In the genomic region with DNA sequence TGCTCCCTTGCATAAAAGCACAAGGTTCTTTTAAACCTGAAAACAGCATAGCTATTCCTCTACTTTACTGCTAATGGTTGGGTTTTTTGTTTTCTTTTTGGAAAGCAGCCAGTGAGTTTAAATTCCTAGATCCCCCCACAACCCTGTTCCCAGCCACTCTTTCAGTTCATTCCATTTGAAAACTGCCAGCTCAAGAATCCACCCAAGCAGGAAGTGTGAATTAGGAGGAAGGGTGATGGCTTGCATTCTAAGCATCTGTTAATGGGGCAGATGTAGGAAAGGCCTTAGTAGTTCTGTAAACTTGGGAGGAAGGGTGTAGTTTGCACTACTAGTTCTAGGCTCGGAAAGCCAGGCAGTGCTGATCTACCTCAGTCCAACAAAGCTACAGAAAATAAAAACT, we compare ENCODE assay signal across 15 cellular contexts.
DNase-seq lines count a peak whose midpoint lies in the region; ATAC-seq and TF ChIP-seq lines count a peak whose summit lies in the region.
"Had no signal": no experiment of that assay in that cellular context is flagged by ENCODE, and none has a peak within 500 bp of the region (broad histone marks: within the 10 kb centered on the region; RNA-seq: fewer than 3 reads in every experiment).

No MANE protein-coding gene starts in this region.

- H3K4me3 ChIP-seq in neuronal stem cell (ENCODE audit: low read length in 2 of 2) = no peak overlapping the region

- H2BK12ac ChIP-seq in neuronal stem cell (ENCODE audit: low read length) = no peak overlapping the region

- no peak overlapping the region for H2BK120ac ChIP-seq in neuronal stem cell (ENCODE audit: low read depth, low read length)

- DNase-seq in EH (ENCODE audit: low read depth) (peak; percentile 51), dermis blood vessel endothelial cell (peak; percentile 7), medulla oblongata (ENCODE audit: extremely low spot score) (peak; percentile 22), neuronal stem cell (ENCODE audit: low spot score) (no peak), omental fat pad (ENCODE audit: low spot score) (no peak), NCI-H1436 (lab: John Stamatoyannopoulos, UW) (no peak), SHP77 (lab: John Stamatoyannopoulos, UW) (no peak)
- DNase-seq: GF-D8, GOT3, KG1, NCI-H146, NCI-H2081 treated with DMSO at 0.1 percent for 48 hours, NCI-H510A treated with DMSO at 0.1 percent for 48 hours had no signal

- no peaks in the 10 kb centered on the region for H3K79me1 ChIP-seq in neuronal stem cell (ENCODE audit: low read depth, low read length)

- H2AK5ac ChIP-seq in neuronal stem cell (ENCODE audit: low read depth, low read length) = no peak overlapping the region

- H4K8ac ChIP-seq in neuronal stem cell (ENCODE audit: low read depth, low read length) = no peak overlapping the region

- H2BK5ac ChIP-seq in neuronal stem cell (ENCODE audit: low read length) = no peak overlapping the region

- H3K18ac ChIP-seq in neuronal stem cell (ENCODE audit: low read length) = no peak overlapping the region

- H3K9me3 ChIP-seq in neuronal stem cell (replicated peaks in 1 of 2; ENCODE audit: control insufficient read depth in 2 of 2, insufficient read depth in 1 of 2, low read depth in 1 of 2, low read length in 2 of 2) = peaks cover 0 to 3% of the 10 kb centered on the region in 2 donors

- no peak overlapping the region for H4K91ac ChIP-seq in neuronal stem cell (ENCODE audit: low read depth, low read length, poor library complexity)

- no peak overlapping the region for H3K27ac ChIP-seq in neuronal stem cell (replicated peaks; ENCODE audit: low read length)
- H3K27ac ChIP-seq: C4-2B had no signal

- no peak overlapping the region for H2BK15ac ChIP-seq in neuronal stem cell (ENCODE audit: low read length)

- H2AFZ ChIP-seq in neuronal stem cell (ENCODE audit: low read length) = peak overlapping the region; percentile 12

- ATAC-seq in HG02610 (IDR thresholded peaks at IDR 0.05; ENCODE audit: unreplicated experiment) (no peak), omental fat pad (ENCODE audit: low FRiP score) (no peak)

- H3K4ac ChIP-seq in neuronal stem cell (ENCODE audit: low read length) = no peak overlapping the region

- H3K9ac ChIP-seq in neuronal stem cell (ENCODE audit: low read depth, low read length, poor library complexity) = no peak overlapping the region

- peaks cover 4 to 19% of the 10 kb centered on the region in 2 donors for H3K4me1 ChIP-seq in neuronal stem cell (ENCODE audit: control insufficient read depth in 2 of 2, insufficient read depth in 1 of 2, low read depth in 1 of 2, low read length in 2 of 2)

- TF ChIP-seq CTCF in omental fat pad (IDR thresholded peaks at IDR 0.05) = no peak

- H3K36me3 ChIP-seq in neuronal stem cell (replicated peaks in 1 of 2; ENCODE audit: control insufficient read depth in 2 of 2, insufficient read depth in 2 of 2, low read length in 2 of 2) = no peaks in the 10 kb centered on the region

- no peak overlapping the region for H3K14ac ChIP-seq in neuronal stem cell (ENCODE audit: low read length)

- no peak overlapping the region for H3K23ac ChIP-seq in neuronal stem cell (ENCODE audit: low read depth, low read length, poor library complexity)

- H3K27me3 ChIP-seq in neuronal stem cell (ENCODE audit: control insufficient read depth in 3 of 3, insufficient read depth in 3 of 3, low read depth in 1 of 3, low read length in 3 of 3) = no peaks in the 10 kb centered on the region

- no peak overlapping the region for H3K4me2 ChIP-seq in neuronal stem cell (ENCODE audit: insufficient read depth, low read length, poor library complexity, severe bottlenecking)

- no CpG with 5 or more reads among the region's 1 CpG for WGBS in neuronal stem cell (ENCODE audit: extremely low coverage in 2 of 2, insufficient read length in 2 of 2, insufficient replicate concordance in 1 of 2), 2 donors

Comparison
In these comparisons a context has a peak if more than half of its experiments do, and no peak if none do; other contexts are left out.
1. DNase-seq: peak in EH (single experiment), dermis blood vessel endothelial cell (single experiment) and medulla oblongata (single experiment); none in neuronal stem cell (single experiment), omental fat pad (single experiment), NCI-H1436 (single experiment) and SHP77 (0 of 2).